1 cellular context compared by ENCODE assay signal in genomic region chrX:156008915-156009314, GRCh38.
TF ChIP-seq lines count a peak whose summit lies in the region.

No MANE protein-coding gene starts in this region.

TF ChIP-seq in HEK293, 187 proteins besides CTCF, POLR2A, EP300 and RAD21 (continues in another document):
- 0 out of 2 replicates have a peak, but pooled peaks have one; percentile 32 for TF ChIP-seq AEBP2 (tag by site-specific recombination; IDR thresholded peaks at IDR 0.05; ENCODE audit: borderline replicate concordance)
- TF ChIP-seq GLI4 (tag by site-specific recombination; IDR thresholded peaks at IDR 0.05), result peak; percentile 51; the same call in 1 of the 2 replicates
- TF ChIP-seq ZNF785 (tag by site-specific recombination; IDR thresholded peaks at IDR 0.05), result peak; percentile 92
- no peak for TF ChIP-seq ZBTB48 (tag by site-specific recombination; IDR thresholded peaks at IDR 0.05)
- peak; percentile 92 for TF ChIP-seq SALL2 (tag by site-specific recombination; IDR thresholded peaks at IDR 0.05; ENCODE audit: borderline replicate concordance)
- TF ChIP-seq ZNF639 (tag by site-specific recombination; IDR thresholded peaks at IDR 0.05), result 0 out of 2 replicates have a peak, but pooled peaks have one; percentile 64
- peak; percentile 98; the same call in 1 of the 2 replicates for TF ChIP-seq ZNF114 (tag by site-specific recombination; IDR thresholded peaks at IDR 0.05)
- peak; percentile 98 for TF ChIP-seq ZNF670 (tag by site-specific recombination; IDR thresholded peaks at IDR 0.05; ENCODE audit: low read depth)
- TF ChIP-seq SCRT1 (tag by site-specific recombination; IDR thresholded peaks at IDR 0.05; ENCODE audit: borderline replicate concordance), result peak; percentile 74; the same call in 1 of the 2 replicates
- no peak for TF ChIP-seq ZNF529 (tag by site-specific recombination; IDR thresholded peaks at IDR 0.05; ENCODE audit: insufficient replicate concordance)
- TF ChIP-seq ZBTB49 (tag by site-specific recombination; IDR thresholded peaks at IDR 0.05; ENCODE audit: low read depth), result no peak
- TF ChIP-seq ZNF701 (tag by site-specific recombination; IDR thresholded peaks at IDR 0.05), result peak; percentile 49; the same call in 1 of the 2 replicates
- TF ChIP-seq ZNF704 (tag by site-specific recombination; IDR thresholded peaks at IDR 0.05), result 0 out of 2 replicates have a peak, but pooled peaks have one; percentile 6
- TF ChIP-seq BCL6B (tag by site-specific recombination; IDR thresholded peaks at IDR 0.05), result peak; percentile 49; the same call in 1 of the 2 replicates
- TF ChIP-seq ZSCAN23 (tag by site-specific recombination; IDR thresholded peaks at IDR 0.05), result peak; percentile 82; the same call in 1 of the 2 replicates
- TF ChIP-seq ZNF146 (tag by site-specific recombination; IDR thresholded peaks at IDR 0.05), result peak; percentile 40; the same call in 1 of the 2 replicates
- TF ChIP-seq ZNF10 (tag by site-specific recombination; IDR thresholded peaks at IDR 0.05), result no peak
- TF ChIP-seq ZNF391 (tag by site-specific recombination; IDR thresholded peaks at IDR 0.05; ENCODE audit: borderline replicate concordance, low read depth), result peak; percentile 62; the same call in 1 of the 2 replicates
- peak; percentile 98 for TF ChIP-seq ZNF148 (tag by site-specific recombination; IDR thresholded peaks at IDR 0.05; ENCODE audit: borderline replicate concordance)
- no peak for TF ChIP-seq ZNF624 (tag by site-specific recombination; IDR thresholded peaks at IDR 0.05)
- peak; percentile 88; the same call in 1 of the 2 replicates for TF ChIP-seq ZNF2 (tag by site-specific recombination; IDR thresholded peaks at IDR 0.05)
- TF ChIP-seq ZNF544 (tag by site-specific recombination; IDR thresholded peaks at IDR 0.05), result peak; percentile 85
- no peak; the same call in 1 of the 2 replicates for TF ChIP-seq MYNN (tag by site-specific recombination; IDR thresholded peaks at IDR 0.05; ENCODE audit: borderline replicate concordance)
- peak; percentile 75; the same call in 1 of the 2 replicates for TF ChIP-seq ZNF248 (tag by site-specific recombination; IDR thresholded peaks at IDR 0.05)
- TF ChIP-seq ZNF121 (tag by site-specific recombination; IDR thresholded peaks at IDR 0.05), result peak; percentile 43; the same call in 1 of the 2 replicates
- TF ChIP-seq ZNF311 (tag by site-specific recombination; IDR thresholded peaks at IDR 0.05; ENCODE audit: borderline replicate concordance), result peak; percentile 98
- TF ChIP-seq OSR2 (tag by site-specific recombination; IDR thresholded peaks at IDR 0.05), result no peak; the same call in 1 of the 2 replicates
- TF ChIP-seq INSM2 (tag by site-specific recombination; IDR thresholded peaks at IDR 0.05), result peak; percentile 61; the same call in 1 of the 2 replicates
- TF ChIP-seq ZNF707 (tag by site-specific recombination; IDR thresholded peaks at IDR 0.05), result peak; percentile 62; the same call in 1 of the 2 replicates
- no peak for TF ChIP-seq MEIS1 (CRISPR knock-in tag; IDR thresholded peaks at IDR 0.05; ENCODE audit: borderline replicate concordance)
- TF ChIP-seq ZNF266 (tag by site-specific recombination; IDR thresholded peaks at IDR 0.05; ENCODE audit: low read depth), result peak; percentile 52; the same call in 1 of the 2 replicates
- no peak for TF ChIP-seq ZNF664 (tag by site-specific recombination; IDR thresholded peaks at IDR 0.05)
- TF ChIP-seq PRDM2 (tag by site-specific recombination; IDR thresholded peaks at IDR 0.05; ENCODE audit: borderline replicate concordance), result 0 out of 2 replicates have a peak, but pooled peaks have one; percentile 95
- TF ChIP-seq ELK4 (IDR thresholded peaks at IDR 0.05; ENCODE audit: borderline replicate concordance, low read depth, low read length), result no peak
- TF ChIP-seq ZNF239 (tag by site-specific recombination; IDR thresholded peaks at IDR 0.05), result peak; percentile 95
- TF ChIP-seq ZNF473 (tag by site-specific recombination; IDR thresholded peaks at IDR 0.05), result peak; percentile 94
